In genomic region chr3:197926418-197926817, GRCh38 we compare ENCODE assay signal across 11 cellular contexts. TPM values are rescaled to one million over a fixed set of nuclear protein-coding genes. Genes with fewer than 3 reads are reported as not detected.
A peak's percentile ranks its signal among the peaks of the same experiment; 100 is the strongest.
DNase-seq lines count a peak whose midpoint lies in the region; ATAC-seq and TF ChIP-seq lines count a peak whose summit lies in the region.
"Had no signal": no experiment of that assay in that cellular context is flagged by ENCODE, and none has a peak within 500 bp of the region (broad histone marks: within the 10 kb centered on the region; RNA-seq: fewer than 3 reads in every experiment).

No MANE protein-coding gene starts in this region.

- peak; percentile 64 for TF ChIP-seq CTCF in A673 (conservative IDR thresholded peaks at IDR 0.05; ENCODE audit: low read depth, low read length)
- peak; percentile 48 for TF ChIP-seq CTCF in GM12864 (IDR thresholded peaks at IDR 0.05; ENCODE audit: low read depth, low read length, missing control alignments)
- TF ChIP-seq CTCF in OCI-LY7 (conservative IDR thresholded peaks at IDR 0.05; ENCODE audit: low read length) = peak; percentile 63
- TF ChIP-seq CTCF in fibroblast of pulmonary artery (IDR thresholded peaks at IDR 0.05; ENCODE audit: low read length, missing control alignments) = peak; percentile 17

- no peaks in the 10 kb centered on the region for H3K79me2 ChIP-seq in OCI-LY7 (ENCODE audit: insufficient read depth, low read depth, low read length)

- DNase-seq in A673 (ENCODE audit: low spot score) (peak; percentile 18), GM12864 (ENCODE audit: low read depth) (no peak), OCI-LY7 (ENCODE audit: low spot score) (peak; percentile 6), fibroblast of pulmonary artery (ENCODE audit: low read depth) (no peak), islet precursor cell (no peak), foreskin melanocyte (no peak), NCI-H510A (lab: John Stamatoyannopoulos, UW) (no peak)
- DNase-seq: CD4-positive, alpha-beta memory T cell; NCI-H2081; tibial artery had no signal

- no peak for ATAC-seq in HG02885 (IDR thresholded peaks at IDR 0.05; ENCODE audit: poor library complexity, unreplicated experiment)

- no peaks in the 10 kb centered on the region for H3K4me1 ChIP-seq in A673 (ENCODE audit: insufficient read depth, low read length, poor library complexity, severe bottlenecking)
- no peaks in the 10 kb centered on the region for H3K4me1 ChIP-seq in OCI-LY7 (ENCODE audit: insufficient read depth, low read length, poor library complexity, severe bottlenecking)
- H3K4me1 ChIP-seq: tibial artery had no signal

- H3K9me3 ChIP-seq in A673 (ENCODE audit: low read depth, low read length, poor library complexity, severe bottlenecking) = no peaks in the 10 kb centered on the region
- H3K9me3 ChIP-seq in OCI-LY7 (ENCODE audit: low read length) = no peaks in the 10 kb centered on the region
- H3K9me3 ChIP-seq: tibial artery had no signal

- CTCF ChIA-PET in A673 (lab: Charles Lee) = no interaction called here
- CTCF ChIA-PET in OCI-LY7 (lab: Charles Lee; ENCODE audit: unreplicated experiment) = no interaction called here

- H3K27ac ChIP-seq in A673 (ENCODE audit: low read depth, low read length, poor library complexity, severe bottlenecking) = no peak overlapping the region
- no peak overlapping the region for H3K27ac ChIP-seq in OCI-LY7 (ENCODE audit: low read depth, low read length, poor library complexity, severe bottlenecking)
- H3K27ac ChIP-seq: tibial artery had no signal

- POLR2A ChIA-PET in A673 (lab: Charles Lee; ENCODE audit: low non-redundant PET) (interaction anchor here (0.7 kb wide), 1 partner anchor 23 kb away, joined by 3 read pairs; no protein-coding TSS in a partner anchor), OCI-LY7 (lab: Charles Lee) (interaction anchor here (0.5 to 0.7 kb wide), 2 partner anchors 10 to 238 kb away, joined by 3 read pairs; no protein-coding TSS in a partner anchor)

- H3K4me3 ChIP-seq in A673 (ENCODE audit: low read depth, low read length, poor library complexity, severe bottlenecking) (no peak overlapping the region), GM12864 (ENCODE audit: low read depth, low read length) (no peak overlapping the region), OCI-LY7 (ENCODE audit: low read depth, low read length, poor library complexity, severe bottlenecking) (no peak overlapping the region), fibroblast of pulmonary artery (replicated peaks; ENCODE audit: low read depth, low read length) (no peak overlapping the region)
- H3K4me3 ChIP-seq: tibial artery had no signal

- H3K9me2 ChIP-seq in OCI-LY7 (ENCODE audit: insufficient read depth, low read length) = no peaks in the 10 kb centered on the region

- no peak overlapping the region for H2AFZ ChIP-seq in OCI-LY7 (ENCODE audit: low read length)

- H3K36me3 ChIP-seq in A673 (ENCODE audit: insufficient read depth, low read length, poor library complexity, severe bottlenecking) = no peaks in the 10 kb centered on the region
- H3K36me3 ChIP-seq in OCI-LY7 (ENCODE audit: insufficient read depth, low read length) = no peaks in the 10 kb centered on the region

- no peaks in the 10 kb centered on the region for H4K20me1 ChIP-seq in OCI-LY7 (ENCODE audit: insufficient read depth, low read length)

- intact Hi-C loops in A673 (cut with micrococcal nuclease; ENCODE audit: unreplicated experiment) (no loop called here), OCI-LY7 (cut with micrococcal nuclease; ENCODE audit: unreplicated experiment) (no loop called here)

- no peaks in the 10 kb centered on the region for H3K27me3 ChIP-seq in A673 (replicated peaks; ENCODE audit: insufficient read depth, low read depth, low read length, poor library complexity)
- H3K27me3 ChIP-seq: tibial artery had no signal

- H3K4me2 ChIP-seq in OCI-LY7 (ENCODE audit: low read length) = no peak overlapping the region

- BruUV-seq in A673 (replicated peaks; lab: Mats Ljungman, UMichigan) = no TSS peak
- BruUV-seq in OCI-LY7 (replicated peaks; lab: Mats Ljungman, UMichigan) = no TSS peak

RNA-seq across cellular contexts. Expression of gene RPL35A, which starts 23.6 kb away (rescaled TPM):
- total RNA-seq in A673 (2021) (1,052 and 1,102 TPM in 2 replicates), OCI-LY7 (2022) (1,146 and 1,184 TPM in 2 replicates)
- total RNA-seq in OCI-LY7 (2014; rRNA removed; shearing (Covaris generic)) = 846 and 968 TPM in 2 replicates

RNA-seq across cellular contexts. Expression of gene LMLN, which starts 33.6 kb away (rescaled TPM):
- total RNA-seq in A673 (2021) = 15.9 and 17.4 TPM in 2 replicates
- total RNA-seq in OCI-LY7 (2014; rRNA removed; shearing (Covaris generic)) = 0.50 and 3.7 TPM in 2 replicates
- total RNA-seq in OCI-LY7 (2022) = 6.2 and 7.1 TPM in 2 replicates

Comparison
In these comparisons a context has a peak if more than half of its experiments do, and no peak if none do; other contexts are left out.
1. DNase-seq: peak in A673 (single experiment) and OCI-LY7 (single experiment); none in GM12864 (single experiment), fibroblast of pulmonary artery (single experiment), islet precursor cell (single experiment), foreskin melanocyte (single experiment) and NCI-H510A (single experiment).
2. Peak in every context shown above with its lines, with median percentiles within 50 percentile points of each other: CTCF ChIP-seq.